In genomic region chr5:151585970-151586369, GRCh38 we compare ENCODE assay signal across 16 cellular contexts. TPM values are rescaled to one million over a fixed set of nuclear protein-coding genes. Genes with fewer than 3 reads are reported as not detected.
A peak's percentile ranks its signal among the peaks of the same experiment; 100 is the strongest.
DNase-seq lines count a peak whose midpoint lies in the region; ATAC-seq, FAIRE-seq and TF ChIP-seq lines count a peak whose summit lies in the region.
"Had no signal": no experiment of that assay in that cellular context is flagged by ENCODE, and none has a peak within 500 bp of the region (broad histone marks: within the 10 kb centered on the region; RNA-seq: fewer than 3 reads in every experiment).

No MANE protein-coding gene starts in this region.

- H2AFZ ChIP-seq in K562 (ENCODE audit: low read depth, low read length): no peak overlapping the region

- H3K4me3 ChIP-seq in right atrium auricular region (no peak overlapping the region), K562 (no peak overlapping the region), vagina (no peak overlapping the region)
- H3K4me3 ChIP-seq: skin epidermis had no signal

- H3K36me3 ChIP-seq in right atrium auricular region (no peaks in the 10 kb centered on the region), K562 (ENCODE audit: control insufficient read depth, insufficient read depth, low read length) (no peaks in the 10 kb centered on the region), vagina (no peaks in the 10 kb centered on the region)
- H3K36me3 ChIP-seq: neutrophil had no signal

- 0% methylated on average over 10 of the region's 10 CpGs for WGBS in K562 (ENCODE audit: insufficient coverage, low coverage, missing lambda C conversion rate)

- peak; percentile 68 for DNase-seq in Right ventricle myocardium superior
- DNase-seq in right atrium auricular region (ENCODE audit: low spot score): no peak
- DNase-seq in K562 (ENCODE audit: extremely low read depth in 1 of 4, low spot score in 3 of 4): no peak
- peak; percentile 41 for DNase-seq in foreskin melanocyte
- no peak for DNase-seq in vagina (ENCODE audit: extremely low spot score in 2 of 2)
- no peak for DNase-seq in 8988T
- DNase-seq: activated CD4-positive, alpha-beta memory T cell treated with anti-CD3 and anti-CD28 coated beads for 36 hours; stimulated activated naive B cell treated with anti-CD40 and anti-IgM and Interleukin-4, amounts not matched to agents 10 μg/mL and 1 μg/mL and 100 μg/mL, for 72 hours had no signal

- intact Hi-C loops in Right ventricle myocardium superior (cut with DNase I): no loop called here
- intact Hi-C loops in K562 (cut with micrococcal nuclease): no loop called here
- intact Hi-C loops in vagina (cut with DNase I): no loop called here

- H3K27ac ChIP-seq in right atrium auricular region (no peak overlapping the region), K562 (ENCODE audit: extremely low read depth, low read depth, low read length) (no peak overlapping the region; the same call in 2 of the 3 replicates), vagina (peak overlapping the region; percentile 27)
- H3K27ac ChIP-seq: neutrophil had no signal

- FAIRE-seq in K562 (lab: Jason Lieb, UNC): no peak
- FAIRE-seq: colon, urothelium cell line had no signal

- TF ChIP-seq EP300 in K562 (IDR thresholded peaks at IDR 0.05; ENCODE audit: low read length): no peak

- H3K9me3 ChIP-seq in right atrium auricular region (no peaks in the 10 kb centered on the region), K562 (replicated peaks; ENCODE audit: control insufficient read depth, insufficient read depth, low read depth, low read length) (no peaks in the 10 kb centered on the region), vagina (no peaks in the 10 kb centered on the region)
- H3K9me3 ChIP-seq: neutrophil had no signal

- TF ChIP-seq POLR2A in K562 (conservative IDR thresholded peaks at IDR 0.05) (no peak), vagina (IDR thresholded peaks at IDR 0.05) (no peak)

- TF ChIP-seq RAD21 in K562 (CRISPR knock-in tag; conservative IDR thresholded peaks at IDR 0.05 in 1 of 2, IDR thresholded peaks at IDR 0.05 in 1 of 2): no peak

- TF ChIP-seq CTCF in right atrium auricular region (IDR thresholded peaks at IDR 0.05) (no peak), K562 (IDR thresholded peaks at IDR 0.05 in 2 of 3, conservative IDR thresholded peaks at IDR 0.05 in 1 of 3; ENCODE audit: insufficient read depth in 2 of 3, low read depth in 1 of 3, low read length in 3 of 3) (no peak), vagina (IDR thresholded peaks at IDR 0.05) (no peak)

- no TSS peak for BruUV-seq in K562 (replicated peaks; lab: Mats Ljungman, UMichigan)

- H3K4me1 ChIP-seq in right atrium auricular region: no peaks in the 10 kb centered on the region
- no peaks in the 10 kb centered on the region for H3K4me1 ChIP-seq in K562 (replicated peaks in 1 of 2; ENCODE audit: control insufficient read depth in 2 of 2, insufficient read depth in 2 of 2, low read length in 2 of 2)
- peaks cover 14% of the 10 kb centered on the region for H3K4me1 ChIP-seq in vagina

- no peaks in the 10 kb centered on the region for H3K9me1 ChIP-seq in K562 (ENCODE audit: control insufficient read depth, insufficient read depth, low read length)

- H4K20me1 ChIP-seq in K562 (replicated peaks; ENCODE audit: control insufficient read depth, insufficient read depth, low read length): no peaks in the 10 kb centered on the region

- in situ Hi-C loops in K562 (cut with MboI): no loop called here

- POLR2A ChIA-PET in K562 (lab: Yijun Ruan, JAX): interaction anchor here (1.0 kb wide), 2 partner anchors 13 to 22 kb away, joined by 3 read pairs; no protein-coding TSS in a partner anchor

- peak; percentile 48 for ATAC-seq in Right ventricle myocardium superior (ENCODE audit: poor library complexity)
- ATAC-seq in K562: no peak
- no peak for ATAC-seq in HG03097 (IDR thresholded peaks at IDR 0.05; ENCODE audit: low FRiP score, unreplicated experiment)
- ATAC-seq in HG03571 (IDR thresholded peaks at IDR 0.05; ENCODE audit: unreplicated experiment): no peak
- ATAC-seq: stimulated activated naive B cell treated with anti-CD40 and anti-IgM and Interleukin-4, amounts not matched to agents 10 μg/mL and 1 μg/mL and 100 μg/mL, for 72 hours had no signal

- H3K4me2 ChIP-seq in K562 (ENCODE audit: insufficient read depth, low read length): no peak overlapping the region

- CTCF ChIA-PET in K562 (lab: Yijun Ruan, JAX; ENCODE audit: low intra/inter-chr PET ratio): no interaction called here

- no peaks in the 10 kb centered on the region for H3K79me2 ChIP-seq in K562 (ENCODE audit: control insufficient read depth, insufficient read depth, low read length)

- H3K27me3 ChIP-seq in right atrium auricular region (no peaks in the 10 kb centered on the region), K562 (ENCODE audit: control insufficient read depth in 2 of 2, insufficient read depth in 2 of 2, low read length in 2 of 2) (peaks cover 3 to 25% of the 10 kb centered on the region in 2 experiments; a peak in 3 of 5 replicates), vagina (no peaks in the 10 kb centered on the region)
- H3K27me3 ChIP-seq: neutrophil had no signal

- no peak overlapping the region for H3K9ac ChIP-seq in K562 (ENCODE audit: insufficient read depth in 1 of 2, low read depth in 2 of 2, low read length in 2 of 2)

TF ChIP-seq in K562, 482 proteins besides CTCF, POLR2A, EP300 and RAD21:
- TF ChIP-seq BHLHE40 (IDR thresholded peaks at IDR 0.05; ENCODE audit: low read length): peak; percentile 77
- TF ChIP-seq ZNF512 (tag; IDR thresholded peaks at IDR 0.05): no peak
- peak in 1 of 2 experiments; percentile 21 for TF ChIP-seq E2F6 (IDR thresholded peaks at IDR 0.05; ENCODE audit: borderline replicate concordance in 1 of 2, extremely low read depth in 1 of 2, insufficient read depth in 1 of 2, insufficient read length in 1 of 2, low read depth in 1 of 2, low read length in 1 of 2, poor library complexity in 1 of 2, severe bottlenecking in 1 of 2)
- TF ChIP-seq USF1 (CRISPR knock-in tag; IDR thresholded peaks at IDR 0.05): peak; percentile 34; the same call in 1 of the 2 replicates
TF ChIP-seq in K562: peak in this region for 3.

RNA-seq across cellular contexts. Expression of gene FAT2, which starts 5.2 kb away (rescaled TPM):
- total RNA-seq in Right ventricle myocardium superior (not detected), right atrium auricular region (not detected), K562 (2014; rRNA removed) (not detected in 2 replicates), K562 (2014; rRNA removed; fragmentation: Illumina TruSeq; extraction: Trizol) (not detected in 2 replicates), K562 (2015; rRNA removed; fragmentation: Illumina TruSeq; extraction: Trizol) (not detected in 2 replicates), K562 (2021) (not detected in 2 replicates), vagina (74.9 TPM)
- total RNA-seq in K562 (2011; cell fraction: chromatin; rRNA removed; ENCODE audit: low replicate concordance): not detected in 2 replicates
- not detected in 2 replicates for total RNA-seq in K562 (2011; cell fraction: nucleolus; rRNA removed)
- under 0.01 TPM in 1 of 2 replicates, not detected in the other for total RNA-seq in K562 (2011; cell fraction: nucleoplasm; rRNA removed)
- polyA plus RNA-seq in K562 (2011; rRNA removed) (not detected in 2 replicates), K562 (2014; fragmentation: Illumina TruSeq; extraction: Trizol) (not detected in 2 replicates), K562 (2014; fragmentation: Nextera tagmentation; extraction: Ambion mirVana) (not detected), K562 (2014; rRNA removed) (not detected in 2 replicates)
- polyA plus RNA-seq in K562 (2011; cell fraction: cytosol; rRNA removed): not detected in 2 replicates
- polyA plus RNA-seq in K562 (2011; cell fraction: nucleus; rRNA removed): not detected in 2 replicates
- 0.06 and 0.07 TPM in 2 replicates for polyA plus RNA-seq in K562 (2012)
- not detected in 2 replicates for polyA minus RNA-seq in K562 (2011; rRNA and poly(A)+ RNA removed)
- not detected in 2 replicates for polyA minus RNA-seq in K562 (2011; cell fraction: cytosol; rRNA and poly(A)+ RNA removed)
- polyA minus RNA-seq in K562 (2011; cell fraction: nucleus; rRNA and poly(A)+ RNA removed): not detected in 2 replicates
- total RNA-seq: A673; activated CD4-positive, alpha-beta memory T cell treated with anti-CD3 and anti-CD28 coated beads for 36 hours had no signal
- polyA plus RNA-seq: fibroblast of lung had no signal

Comparison
In these comparisons a context has a peak if more than half of its experiments do, and no peak if none do; other contexts are left out.
1. DNase-seq: peak in Right ventricle myocardium superior (single experiment) and foreskin melanocyte (single experiment); none in right atrium auricular region (single experiment), K562 (0 of 4), vagina (0 of 2) and 8988T (single experiment).
2. RNA of gene FAT2, which starts 5.2 kb away (total RNA-seq): 74.9 TPM in vagina (single experiment); not detected in Right ventricle myocardium superior (single experiment), not detected in right atrium auricular region and under 0.01 TPM in K562; every median in the first group is over 10 times any median in the second.